In the genomic region with DNA sequence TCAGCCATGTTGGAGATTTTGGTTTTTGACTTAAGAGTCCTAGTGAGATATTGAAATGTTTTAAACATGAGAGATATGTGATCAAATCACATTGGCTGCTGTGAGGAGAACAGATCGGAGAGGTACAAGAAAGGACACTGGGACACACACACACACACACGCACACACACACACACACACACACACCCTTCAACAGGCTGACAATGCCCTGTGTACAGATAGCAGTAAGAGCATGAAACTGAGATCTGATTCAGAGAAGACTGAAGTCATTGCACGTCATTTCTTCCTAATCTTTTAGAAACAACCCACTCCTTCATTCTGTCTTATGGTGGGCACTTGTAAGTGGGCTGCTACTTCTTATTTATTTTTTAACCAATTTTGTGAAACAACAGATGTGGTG, we compare ENCODE assay signal across 1 cellular context.
TF ChIP-seq lines count a peak whose summit lies in the region.

No MANE protein-coding gene starts in this region.

TF ChIP-seq in K562, 482 proteins besides CTCF, POLR2A, EP300 and RAD21 (continued from another document and continues in another):
- TF ChIP-seq, protein P1, sequence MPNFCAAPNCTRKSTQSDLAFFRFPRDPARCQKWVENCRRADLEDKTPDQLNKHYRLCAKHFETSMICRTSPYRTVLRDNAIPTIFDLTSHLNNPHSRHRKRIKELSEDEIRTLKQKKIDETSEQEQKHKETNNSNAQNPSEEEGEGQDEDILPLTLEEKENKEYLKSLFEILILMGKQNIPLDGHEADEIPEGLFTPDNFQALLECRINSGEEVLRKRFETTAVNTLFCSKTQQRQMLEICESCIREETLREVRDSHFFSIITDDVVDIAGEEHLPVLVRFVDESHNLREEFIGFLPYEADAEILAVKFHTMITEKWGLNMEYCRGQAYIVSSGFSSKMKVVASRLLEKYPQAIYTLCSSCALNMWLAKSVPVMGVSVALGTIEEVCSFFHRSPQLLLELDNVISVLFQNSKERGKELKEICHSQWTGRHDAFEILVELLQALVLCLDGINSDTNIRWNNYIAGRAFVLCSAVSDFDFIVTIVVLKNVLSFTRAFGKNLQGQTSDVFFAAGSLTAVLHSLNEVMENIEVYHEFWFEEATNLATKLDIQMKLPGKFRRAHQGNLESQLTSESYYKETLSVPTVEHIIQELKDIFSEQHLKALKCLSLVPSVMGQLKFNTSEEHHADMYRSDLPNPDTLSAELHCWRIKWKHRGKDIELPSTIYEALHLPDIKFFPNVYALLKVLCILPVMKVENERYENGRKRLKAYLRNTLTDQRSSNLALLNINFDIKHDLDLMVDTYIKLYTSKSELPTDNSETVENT (CRISPR knock-in tag; IDR thresholded peaks at IDR 0.05), result no peak
- TF ChIP-seq FOXA1 (IDR thresholded peaks at IDR 0.05; ENCODE audit: borderline replicate concordance) (no peak), RCOR1 (IDR thresholded peaks at IDR 0.05; ENCODE audit: borderline replicate concordance in 1 of 2, low read depth in 2 of 2, low read length in 2 of 2) (peak in 1 of 2 experiments; percentile 26; a peak in 1 of 4 replicates), HCFC1 (IDR thresholded peaks at IDR 0.05; ENCODE audit: low read depth, low read length) (no peak), YY1 (IDR thresholded peaks at IDR 0.05; ENCODE audit: borderline replicate concordance in 1 of 3, control insufficient read depth in 1 of 3, extremely low read depth in 1 of 3, insufficient read depth in 3 of 3, insufficient read length in 1 of 3, insufficient replicate concordance in 2 of 3, low read depth in 1 of 3, low read length in 2 of 3) (no peak), MCM3 (IDR thresholded peaks at IDR 0.05) (peak; percentile 84; the same call in 1 of the 2 replicates), SIX5 (IDR thresholded peaks at IDR 0.05; ENCODE audit: borderline replicate concordance in 1 of 2, insufficient read depth in 1 of 2, low read depth in 1 of 2, low read length in 2 of 2) (no peak), PTBP1 (IDR thresholded peaks at IDR 0.05; ENCODE audit: low read depth, low read length) (no peak), ZNF232 (CRISPR knock-in tag; IDR thresholded peaks at IDR 0.05) (no peak), ZNF644 (tag; IDR thresholded peaks at IDR 0.05; ENCODE audit: low read depth) (no peak), SMARCA4 (IDR thresholded peaks at IDR 0.05) (peak; percentile 74), BDP1 (IDR thresholded peaks at IDR 0.05; ENCODE audit: insufficient read depth, insufficient read length) (no peak), ETV5 (CRISPR knock-in tag; IDR thresholded peaks at IDR 0.05; ENCODE audit: low read depth) (no peak), CBFA2T2 (conservative IDR thresholded peaks at IDR 0.05) (peak; percentile 79), SMARCE1 (IDR thresholded peaks at IDR 0.05) (peak; percentile 64; the same call in 1 of the 2 replicates), ELF1 (tag; IDR thresholded peaks at IDR 0.05) (no peak), PRMT5 (CRISPR knock-in tag; IDR thresholded peaks at IDR 0.05) (no peak), YBX1 (IDR thresholded peaks at IDR 0.05) (no peak), ILK (tag; IDR thresholded peaks at IDR 0.05; ENCODE audit: borderline replicate concordance, low read depth) (no peak), BCOR (IDR thresholded peaks at IDR 0.05) (no peak), LEF1 (IDR thresholded peaks at IDR 0.05) (no peak), LARP7 (IDR thresholded peaks at IDR 0.05) (peak; percentile 53; the same call in 1 of the 2 replicates), XRCC5 (IDR thresholded peaks at IDR 0.05; ENCODE audit: low read depth, low read length) (no peak), ZFPM2 (CRISPR knock-in tag; IDR thresholded peaks at IDR 0.05) (no peak), TAF15 (IDR thresholded peaks at IDR 0.05; ENCODE audit: low read depth, low read length) (no peak), TSC22D4 (tag; IDR thresholded peaks at IDR 0.05) (no peak), PURB (CRISPR knock-in tag; IDR thresholded peaks at IDR 0.05; ENCODE audit: low read depth) (no peak), NCOA6 (IDR thresholded peaks at IDR 0.05) (no peak)
- TF ChIP-seq, protein P2, sequence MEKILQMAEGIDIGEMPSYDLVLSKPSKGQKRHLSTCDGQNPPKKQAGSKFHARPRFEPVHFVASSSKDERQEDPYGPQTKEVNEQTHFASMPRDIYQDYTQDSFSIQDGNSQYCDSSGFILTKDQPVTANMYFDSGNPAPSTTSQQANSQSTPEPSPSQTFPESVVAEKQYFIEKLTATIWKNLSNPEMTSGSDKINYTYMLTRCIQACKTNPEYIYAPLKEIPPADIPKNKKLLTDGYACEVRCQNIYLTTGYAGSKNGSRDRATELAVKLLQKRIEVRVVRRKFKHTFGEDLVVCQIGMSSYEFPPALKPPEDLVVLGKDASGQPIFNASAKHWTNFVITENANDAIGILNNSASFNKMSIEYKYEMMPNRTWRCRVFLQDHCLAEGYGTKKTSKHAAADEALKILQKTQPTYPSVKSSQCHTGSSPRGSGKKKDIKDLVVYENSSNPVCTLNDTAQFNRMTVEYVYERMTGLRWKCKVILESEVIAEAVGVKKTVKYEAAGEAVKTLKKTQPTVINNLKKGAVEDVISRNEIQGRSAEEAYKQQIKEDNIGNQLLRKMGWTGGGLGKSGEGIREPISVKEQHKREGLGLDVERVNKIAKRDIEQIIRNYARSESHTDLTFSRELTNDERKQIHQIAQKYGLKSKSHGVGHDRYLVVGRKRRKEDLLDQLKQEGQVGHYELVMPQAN (IDR thresholded peaks at IDR 0.05; ENCODE audit: borderline replicate concordance), result no peak
- TF ChIP-seq, protein P3, sequence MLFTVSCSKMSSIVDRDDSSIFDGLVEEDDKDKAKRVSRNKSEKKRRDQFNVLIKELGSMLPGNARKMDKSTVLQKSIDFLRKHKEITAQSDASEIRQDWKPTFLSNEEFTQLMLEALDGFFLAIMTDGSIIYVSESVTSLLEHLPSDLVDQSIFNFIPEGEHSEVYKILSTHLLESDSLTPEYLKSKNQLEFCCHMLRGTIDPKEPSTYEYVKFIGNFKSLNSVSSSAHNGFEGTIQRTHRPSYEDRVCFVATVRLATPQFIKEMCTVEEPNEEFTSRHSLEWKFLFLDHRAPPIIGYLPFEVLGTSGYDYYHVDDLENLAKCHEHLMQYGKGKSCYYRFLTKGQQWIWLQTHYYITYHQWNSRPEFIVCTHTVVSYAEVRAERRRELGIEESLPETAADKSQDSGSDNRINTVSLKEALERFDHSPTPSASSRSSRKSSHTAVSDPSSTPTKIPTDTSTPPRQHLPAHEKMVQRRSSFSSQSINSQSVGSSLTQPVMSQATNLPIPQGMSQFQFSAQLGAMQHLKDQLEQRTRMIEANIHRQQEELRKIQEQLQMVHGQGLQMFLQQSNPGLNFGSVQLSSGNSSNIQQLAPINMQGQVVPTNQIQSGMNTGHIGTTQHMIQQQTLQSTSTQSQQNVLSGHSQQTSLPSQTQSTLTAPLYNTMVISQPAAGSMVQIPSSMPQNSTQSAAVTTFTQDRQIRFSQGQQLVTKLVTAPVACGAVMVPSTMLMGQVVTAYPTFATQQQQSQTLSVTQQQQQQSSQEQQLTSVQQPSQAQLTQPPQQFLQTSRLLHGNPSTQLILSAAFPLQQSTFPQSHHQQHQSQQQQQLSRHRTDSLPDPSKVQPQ (CRISPR knock-in tag; IDR thresholded peaks at IDR 0.05; ENCODE audit: borderline replicate concordance), result no peak
- TF ChIP-seq, protein P4, sequence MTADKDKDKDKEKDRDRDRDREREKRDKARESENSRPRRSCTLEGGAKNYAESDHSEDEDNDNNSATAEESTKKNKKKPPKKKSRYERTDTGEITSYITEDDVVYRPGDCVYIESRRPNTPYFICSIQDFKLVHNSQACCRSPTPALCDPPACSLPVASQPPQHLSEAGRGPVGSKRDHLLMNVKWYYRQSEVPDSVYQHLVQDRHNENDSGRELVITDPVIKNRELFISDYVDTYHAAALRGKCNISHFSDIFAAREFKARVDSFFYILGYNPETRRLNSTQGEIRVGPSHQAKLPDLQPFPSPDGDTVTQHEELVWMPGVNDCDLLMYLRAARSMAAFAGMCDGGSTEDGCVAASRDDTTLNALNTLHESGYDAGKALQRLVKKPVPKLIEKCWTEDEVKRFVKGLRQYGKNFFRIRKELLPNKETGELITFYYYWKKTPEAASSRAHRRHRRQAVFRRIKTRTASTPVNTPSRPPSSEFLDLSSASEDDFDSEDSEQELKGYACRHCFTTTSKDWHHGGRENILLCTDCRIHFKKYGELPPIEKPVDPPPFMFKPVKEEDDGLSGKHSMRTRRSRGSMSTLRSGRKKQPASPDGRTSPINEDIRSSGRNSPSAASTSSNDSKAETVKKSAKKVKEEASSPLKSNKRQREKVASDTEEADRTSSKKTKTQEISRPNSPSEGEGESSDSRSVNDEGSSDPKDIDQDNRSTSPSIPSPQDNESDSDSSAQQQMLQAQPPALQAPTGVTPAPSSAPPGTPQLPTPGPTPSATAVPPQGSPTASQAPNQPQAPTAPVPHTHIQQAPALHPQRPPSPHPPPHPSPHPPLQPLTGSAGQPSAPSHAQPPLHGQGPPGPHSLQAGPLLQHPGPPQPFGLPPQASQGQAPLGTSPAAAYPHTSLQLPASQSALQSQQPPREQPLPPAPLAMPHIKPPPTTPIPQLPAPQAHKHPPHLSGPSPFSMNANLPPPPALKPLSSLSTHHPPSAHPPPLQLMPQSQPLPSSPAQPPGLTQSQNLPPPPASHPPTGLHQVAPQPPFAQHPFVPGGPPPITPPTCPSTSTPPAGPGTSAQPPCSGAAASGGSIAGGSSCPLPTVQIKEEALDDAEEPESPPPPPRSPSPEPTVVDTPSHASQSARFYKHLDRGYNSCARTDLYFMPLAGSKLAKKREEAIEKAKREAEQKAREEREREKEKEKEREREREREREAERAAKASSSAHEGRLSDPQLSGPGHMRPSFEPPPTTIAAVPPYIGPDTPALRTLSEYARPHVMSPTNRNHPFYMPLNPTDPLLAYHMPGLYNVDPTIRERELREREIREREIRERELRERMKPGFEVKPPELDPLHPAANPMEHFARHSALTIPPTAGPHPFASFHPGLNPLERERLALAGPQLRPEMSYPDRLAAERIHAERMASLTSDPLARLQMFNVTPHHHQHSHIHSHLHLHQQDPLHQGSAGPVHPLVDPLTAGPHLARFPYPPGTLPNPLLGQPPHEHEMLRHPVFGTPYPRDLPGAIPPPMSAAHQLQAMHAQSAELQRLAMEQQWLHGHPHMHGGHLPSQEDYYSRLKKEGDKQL (CRISPR knock-in tag; IDR thresholded peaks at IDR 0.05; ENCODE audit: borderline replicate concordance), result no peak
- TF ChIP-seq, protein P5, sequence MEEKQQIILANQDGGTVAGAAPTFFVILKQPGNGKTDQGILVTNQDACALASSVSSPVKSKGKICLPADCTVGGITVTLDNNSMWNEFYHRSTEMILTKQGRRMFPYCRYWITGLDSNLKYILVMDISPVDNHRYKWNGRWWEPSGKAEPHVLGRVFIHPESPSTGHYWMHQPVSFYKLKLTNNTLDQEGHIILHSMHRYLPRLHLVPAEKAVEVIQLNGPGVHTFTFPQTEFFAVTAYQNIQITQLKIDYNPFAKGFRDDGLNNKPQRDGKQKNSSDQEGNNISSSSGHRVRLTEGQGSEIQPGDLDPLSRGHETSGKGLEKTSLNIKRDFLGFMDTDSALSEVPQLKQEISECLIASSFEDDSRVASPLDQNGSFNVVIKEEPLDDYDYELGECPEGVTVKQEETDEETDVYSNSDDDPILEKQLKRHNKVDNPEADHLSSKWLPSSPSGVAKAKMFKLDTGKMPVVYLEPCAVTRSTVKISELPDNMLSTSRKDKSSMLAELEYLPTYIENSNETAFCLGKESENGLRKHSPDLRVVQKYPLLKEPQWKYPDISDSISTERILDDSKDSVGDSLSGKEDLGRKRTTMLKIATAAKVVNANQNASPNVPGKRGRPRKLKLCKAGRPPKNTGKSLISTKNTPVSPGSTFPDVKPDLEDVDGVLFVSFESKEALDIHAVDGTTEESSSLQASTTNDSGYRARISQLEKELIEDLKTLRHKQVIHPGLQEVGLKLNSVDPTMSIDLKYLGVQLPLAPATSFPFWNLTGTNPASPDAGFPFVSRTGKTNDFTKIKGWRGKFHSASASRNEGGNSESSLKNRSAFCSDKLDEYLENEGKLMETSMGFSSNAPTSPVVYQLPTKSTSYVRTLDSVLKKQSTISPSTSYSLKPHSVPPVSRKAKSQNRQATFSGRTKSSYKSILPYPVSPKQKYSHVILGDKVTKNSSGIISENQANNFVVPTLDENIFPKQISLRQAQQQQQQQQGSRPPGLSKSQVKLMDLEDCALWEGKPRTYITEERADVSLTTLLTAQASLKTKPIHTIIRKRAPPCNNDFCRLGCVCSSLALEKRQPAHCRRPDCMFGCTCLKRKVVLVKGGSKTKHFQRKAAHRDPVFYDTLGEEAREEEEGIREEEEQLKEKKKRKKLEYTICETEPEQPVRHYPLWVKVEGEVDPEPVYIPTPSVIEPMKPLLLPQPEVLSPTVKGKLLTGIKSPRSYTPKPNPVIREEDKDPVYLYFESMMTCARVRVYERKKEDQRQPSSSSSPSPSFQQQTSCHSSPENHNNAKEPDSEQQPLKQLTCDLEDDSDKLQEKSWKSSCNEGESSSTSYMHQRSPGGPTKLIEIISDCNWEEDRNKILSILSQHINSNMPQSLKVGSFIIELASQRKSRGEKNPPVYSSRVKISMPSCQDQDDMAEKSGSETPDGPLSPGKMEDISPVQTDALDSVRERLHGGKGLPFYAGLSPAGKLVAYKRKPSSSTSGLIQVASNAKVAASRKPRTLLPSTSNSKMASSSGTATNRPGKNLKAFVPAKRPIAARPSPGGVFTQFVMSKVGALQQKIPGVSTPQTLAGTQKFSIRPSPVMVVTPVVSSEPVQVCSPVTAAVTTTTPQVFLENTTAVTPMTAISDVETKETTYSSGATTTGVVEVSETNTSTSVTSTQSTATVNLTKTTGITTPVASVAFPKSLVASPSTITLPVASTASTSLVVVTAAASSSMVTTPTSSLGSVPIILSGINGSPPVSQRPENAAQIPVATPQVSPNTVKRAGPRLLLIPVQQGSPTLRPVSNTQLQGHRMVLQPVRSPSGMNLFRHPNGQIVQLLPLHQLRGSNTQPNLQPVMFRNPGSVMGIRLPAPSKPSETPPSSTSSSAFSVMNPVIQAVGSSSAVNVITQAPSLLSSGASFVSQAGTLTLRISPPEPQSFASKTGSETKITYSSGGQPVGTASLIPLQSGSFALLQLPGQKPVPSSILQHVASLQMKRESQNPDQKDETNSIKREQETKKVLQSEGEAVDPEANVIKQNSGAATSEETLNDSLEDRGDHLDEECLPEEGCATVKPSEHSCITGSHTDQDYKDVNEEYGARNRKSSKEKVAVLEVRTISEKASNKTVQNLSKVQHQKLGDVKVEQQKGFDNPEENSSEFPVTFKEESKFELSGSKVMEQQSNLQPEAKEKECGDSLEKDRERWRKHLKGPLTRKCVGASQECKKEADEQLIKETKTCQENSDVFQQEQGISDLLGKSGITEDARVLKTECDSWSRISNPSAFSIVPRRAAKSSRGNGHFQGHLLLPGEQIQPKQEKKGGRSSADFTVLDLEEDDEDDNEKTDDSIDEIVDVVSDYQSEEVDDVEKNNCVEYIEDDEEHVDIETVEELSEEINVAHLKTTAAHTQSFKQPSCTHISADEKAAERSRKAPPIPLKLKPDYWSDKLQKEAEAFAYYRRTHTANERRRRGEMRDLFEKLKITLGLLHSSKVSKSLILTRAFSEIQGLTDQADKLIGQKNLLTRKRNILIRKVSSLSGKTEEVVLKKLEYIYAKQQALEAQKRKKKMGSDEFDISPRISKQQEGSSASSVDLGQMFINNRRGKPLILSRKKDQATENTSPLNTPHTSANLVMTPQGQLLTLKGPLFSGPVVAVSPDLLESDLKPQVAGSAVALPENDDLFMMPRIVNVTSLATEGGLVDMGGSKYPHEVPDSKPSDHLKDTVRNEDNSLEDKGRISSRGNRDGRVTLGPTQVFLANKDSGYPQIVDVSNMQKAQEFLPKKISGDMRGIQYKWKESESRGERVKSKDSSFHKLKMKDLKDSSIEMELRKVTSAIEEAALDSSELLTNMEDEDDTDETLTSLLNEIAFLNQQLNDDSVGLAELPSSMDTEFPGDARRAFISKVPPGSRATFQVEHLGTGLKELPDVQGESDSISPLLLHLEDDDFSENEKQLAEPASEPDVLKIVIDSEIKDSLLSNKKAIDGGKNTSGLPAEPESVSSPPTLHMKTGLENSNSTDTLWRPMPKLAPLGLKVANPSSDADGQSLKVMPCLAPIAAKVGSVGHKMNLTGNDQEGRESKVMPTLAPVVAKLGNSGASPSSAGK (IDR thresholded peaks at IDR 0.05), result no peak
